In the genomic region with DNA sequence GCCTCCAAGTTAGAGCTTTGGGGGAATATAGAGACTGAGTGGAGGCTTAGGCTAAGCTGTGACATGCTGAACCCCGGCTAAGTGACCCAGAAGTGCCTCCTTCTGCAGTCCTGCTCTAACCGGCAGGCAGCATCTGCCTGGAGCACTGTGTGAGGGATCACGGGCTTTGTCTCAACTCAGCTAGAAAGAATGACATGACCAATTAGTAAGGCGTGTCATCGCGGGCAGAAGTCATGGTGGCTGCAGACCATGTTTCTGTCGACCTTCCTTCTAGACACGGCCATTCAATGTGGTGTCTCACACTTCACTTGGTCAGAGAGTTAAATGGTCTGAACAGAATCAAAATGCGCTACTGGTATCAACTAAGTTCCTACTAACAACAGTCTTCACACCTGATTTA, we compare ENCODE assay signal across 20 cellular contexts. TPM values are rescaled to one million over a fixed set of nuclear protein-coding genes. Genes with fewer than 3 reads are reported as not detected.
DNase-seq lines count a peak whose midpoint lies in the region; ATAC-seq and TF ChIP-seq lines count a peak whose summit lies in the region.
"Had no signal": no experiment of that assay in that cellular context is flagged by ENCODE, and none has a peak within 500 bp of the region (broad histone marks: within the 10 kb centered on the region; RNA-seq: fewer than 3 reads in every experiment).

No MANE protein-coding gene starts in this region.

- H3K9me1 ChIP-seq in IMR-90 (ENCODE audit: insufficient read depth, low read length) = peaks cover 15% of the 10 kb centered on the region

- H3K27me3 ChIP-seq in IMR-90 (ENCODE audit: control insufficient read depth, insufficient read depth, low read length) (no peaks in the 10 kb centered on the region), muscle layer of colon (ENCODE audit: control insufficient read depth in 1 of 2, insufficient read depth in 2 of 2, low read length in 2 of 2) (no peaks in the 10 kb centered on the region), stomach smooth muscle (ENCODE audit: control insufficient read depth in 1 of 2, insufficient read depth in 2 of 2, low read length in 2 of 2) (no peaks in the 10 kb centered on the region), uterus (no peaks in the 10 kb centered on the region)

- BruUV-seq in IMR-90 (replicated peaks; lab: Mats Ljungman, UMichigan) = no TSS peak

- H2AFZ ChIP-seq in IMR-90 (replicated peaks; ENCODE audit: low read length, poor library complexity) = no peak overlapping the region

- no peak overlapping the region for H3K4me3 ChIP-seq in IMR-90 (ENCODE audit: insufficient read depth, low read depth, low read length)
- H3K4me3 ChIP-seq in choroid plexus epithelial cell (ENCODE audit: low read depth, low read length) = no peak overlapping the region
- no peak overlapping the region for H3K4me3 ChIP-seq in muscle layer of colon (ENCODE audit: low read depth in 1 of 2, low read length in 2 of 2)
- peak overlapping the region; percentile 35 to 45 for H3K4me3 ChIP-seq in stomach smooth muscle (ENCODE audit: low read length in 2 of 2)
- no peak overlapping the region for H3K4me3 ChIP-seq in uterus
- H3K4me3 ChIP-seq: A549 had no signal

- H3K4ac ChIP-seq in IMR-90 (ENCODE audit: low read depth, low read length) = no peak overlapping the region; the same call in 1 of the 2 replicates

- TF ChIP-seq RAD21 in IMR-90 (IDR thresholded peaks at IDR 0.05; ENCODE audit: low read length) = no peak

- dilution Hi-C loops in IMR-90 (cut with HindIII; ENCODE audit: low sequenced_read_pairs, unreplicated experiment) = no loop called here

- H3K27ac ChIP-seq in IMR-90 (ENCODE audit: insufficient read depth, low read length) = no peak overlapping the region
- H3K27ac ChIP-seq in muscle layer of colon (ENCODE audit: low read depth, low read length) = peak overlapping the region; percentile 34
- peak overlapping the region; percentile 58 for H3K27ac ChIP-seq in stomach smooth muscle (ENCODE audit: low read length)
- no peak overlapping the region for H3K27ac ChIP-seq in uterus
- H3K27ac ChIP-seq: A549 had no signal

- intact Hi-C loops in IMR-90 (cut with micrococcal nuclease) = loop anchor here (10.0 kb wide), 1 partner anchor 163 kb away; no protein-coding TSS in a partner anchor
- intact Hi-C loops in uterus (cut with DNase I; ENCODE audit: low total_unique reads) = no loop called here

- in situ Hi-C loops in IMR-90 (cut with MboI; ENCODE audit: low sequenced_read_pairs) = no loop called here

- H3K79me1 ChIP-seq in IMR-90 (ENCODE audit: low read depth in 1 of 2, low read length in 2 of 2) = peaks cover 17 to 44% of the 10 kb centered on the region in 2 experiments

- H3K36me3 ChIP-seq in IMR-90 (ENCODE audit: control insufficient read depth, insufficient read depth, low read length) (peaks cover 6% of the 10 kb centered on the region), muscle layer of colon (ENCODE audit: insufficient read depth, low read length) (peaks cover 6% of the 10 kb centered on the region), stomach smooth muscle (ENCODE audit: control insufficient read depth in 2 of 2, insufficient read depth in 2 of 2, low read length in 2 of 2) (peaks cover 2 to 10% of the 10 kb centered on the region in 2 donors), uterus (no peaks in the 10 kb centered on the region)

- TF ChIP-seq POLR2A in IMR-90 (IDR thresholded peaks at IDR 0.05; ENCODE audit: low read depth, low read length) = no peak
- TF ChIP-seq POLR2A in uterus (IDR thresholded peaks at IDR 0.05) = no peak

- H3K23ac ChIP-seq in IMR-90 (ENCODE audit: low read depth, low read length) = 0 out of 2 replicates have a peak overlapping the region, but pooled peaks have one; percentile 26

- H2BK20ac ChIP-seq in IMR-90 (ENCODE audit: low read depth, low read length) = no peak overlapping the region

- H4K91ac ChIP-seq in IMR-90 (ENCODE audit: insufficient read depth, low read depth, low read length) = no peak overlapping the region; the same call in 1 of the 2 replicates

- no peaks in the 10 kb centered on the region for H3K9me3 ChIP-seq in IMR-90 (ENCODE audit: control insufficient read depth, insufficient read depth, low read length)
- H3K9me3 ChIP-seq in muscle layer of colon (ENCODE audit: low read length) = no peaks in the 10 kb centered on the region
- H3K9me3 ChIP-seq in stomach smooth muscle (ENCODE audit: control insufficient read depth in 2 of 2, low read length in 2 of 2) = no peaks in the 10 kb centered on the region
- H3K9me3 ChIP-seq in uterus = no peaks in the 10 kb centered on the region
- H3K9me3 ChIP-seq: A549 had no signal

- CTCF ChIA-PET in IMR-90 (lab: Yijun Ruan, JAX) = no interaction called here

- no peak overlapping the region for H4K8ac ChIP-seq in IMR-90 (ENCODE audit: low read depth in 2 of 2, low read length in 2 of 2)

- H2BK15ac ChIP-seq in IMR-90 (ENCODE audit: low read depth, low read length) = no peak overlapping the region

- 87% methylated on average over 5 of the region's 9 CpGs; no CpG with 5 or more reads in 1 of the 2 experiments for WGBS in IMR-90 (ENCODE audit: extremely low coverage in 2 of 2, insufficient read length in 1 of 2), 2 experiments

- ATAC-seq in IMR-90 (ENCODE audit: low read depth) = no peak
- ATAC-seq: A549, Panc1 had no signal

- no peak overlapping the region for H3K56ac ChIP-seq in IMR-90 (ENCODE audit: extremely low read depth, insufficient read depth, low read length)

- no peak overlapping the region for H2AK9ac ChIP-seq in IMR-90 (replicated peaks; ENCODE audit: low read depth, low read length, poor library complexity)

- H4K20me1 ChIP-seq in IMR-90 (ENCODE audit: insufficient read depth, low read length) = no peaks in the 10 kb centered on the region

- no peak overlapping the region for H2BK5ac ChIP-seq in IMR-90 (ENCODE audit: low read depth, low read length, poor library complexity, severe bottlenecking)

- no peak overlapping the region for H2BK120ac ChIP-seq in IMR-90 (ENCODE audit: low read depth, low read length)

- DNase-seq in IMR-90 (no peak), choroid plexus epithelial cell (ENCODE audit: low read depth) (peak; percentile 23), SK-N-DZ (ENCODE audit: low spot score) (no peak), uterus (no peak)
- no peak for DNase-seq in stimulated activated CD4-positive, alpha-beta T cell treated with anti-CD3 and anti-CD28 coated beads, Interleukin-2, amount 100 ng/mL, for 24 hours
- DNase-seq: DMS53; EL; GF-D8; Kasumi-1; NCI-H1694; NCI-H2081; NCI-H2171; NCI-H345; NCI-H524; NCI-H774; NK-92 treated with Interleukin-12 subunit alpha and Interleukin-12 subunit beta, amount 100 ng/mL, for 24 hours had no signal

- TF ChIP-seq CTCF in IMR-90 (conservative IDR thresholded peaks at IDR 0.05; ENCODE audit: low read depth, low read length) (no peak), choroid plexus epithelial cell (conservative IDR thresholded peaks at IDR 0.05; ENCODE audit: low read depth, low read length) (no peak), uterus (IDR thresholded peaks at IDR 0.05) (no peak)

- no peaks in the 10 kb centered on the region for H3K4me1 ChIP-seq in IMR-90 (ENCODE audit: control insufficient read depth, insufficient read depth, low read length)
- H3K4me1 ChIP-seq in muscle layer of colon (ENCODE audit: insufficient read depth, low read length) = peaks cover under 1% of the 10 kb centered on the region
- peaks cover 17% of the 10 kb centered on the region for H3K4me1 ChIP-seq in stomach smooth muscle (ENCODE audit: control insufficient read depth, insufficient read depth, low read length)
- H3K4me1 ChIP-seq in uterus = no peaks in the 10 kb centered on the region

- H4K5ac ChIP-seq in IMR-90 (ENCODE audit: low read depth, low read length) = no peak overlapping the region

- no peak overlapping the region for H3K18ac ChIP-seq in IMR-90 (ENCODE audit: low read depth, low read length)

- POLR2A ChIA-PET in IMR-90 (lab: Charles Lee; ENCODE audit: unreplicated experiment) = no interaction called here

- no peak overlapping the region for H3K4me2 ChIP-seq in IMR-90 (ENCODE audit: low read depth, low read length)
- H3K4me2 ChIP-seq: A549 had no signal

- no peak overlapping the region for H3K14ac ChIP-seq in IMR-90 (replicated peaks; ENCODE audit: low read depth, low read length)

- no peak overlapping the region for H3K9ac ChIP-seq in IMR-90 (ENCODE audit: low read depth, low read length)
- no peak overlapping the region for H3K9ac ChIP-seq in muscle layer of colon (ENCODE audit: low read length)
- H3K9ac ChIP-seq in stomach smooth muscle (ENCODE audit: low read length in 2 of 2) = peak overlapping the region in 1 of 2 donors; percentile 43

- no peak overlapping the region for H2AK5ac ChIP-seq in IMR-90 (ENCODE audit: low read depth, low read length)

TF ChIP-seq in IMR-90, 13 proteins besides CTCF, POLR2A, EP300 and RAD21:
- TF ChIP-seq MAZ (IDR thresholded peaks at IDR 0.05; ENCODE audit: borderline replicate concordance, low read depth, low read length) = no peak
- no peak for TF ChIP-seq NFE2L2 (IDR thresholded peaks at IDR 0.05; ENCODE audit: low read depth, low read length)

RNA-seq across cellular contexts. Expression of gene HUS1B, which starts 35.0 kb away (rescaled TPM):
- total RNA-seq in IMR-90 (2012; rRNA removed) = 0.36 and 0.56 TPM in 2 replicates
- 0.39 and 0.59 TPM in 2 replicates for polyA plus RNA-seq in IMR-90 (2012; rRNA removed)
- polyA plus RNA-seq in IMR-90 (2012; cell fraction: cytosol; rRNA removed) = 0.29 and 0.60 TPM in 2 replicates
- polyA plus RNA-seq in IMR-90 (2012; cell fraction: nucleus; rRNA removed; ENCODE audit: low replicate concordance) = 0.79 and 1.5 TPM in 2 replicates
- 0.26 and 0.82 TPM in 2 replicates for polyA plus RNA-seq in SK-N-DZ (2014; cell fraction: cytosol; rRNA removed)
- polyA plus RNA-seq in SK-N-DZ (2014; cell fraction: nucleus; rRNA removed) = 1.9 TPM in 1 of 2 replicates, not detected in the other
- 1 to 10 TPM in 3 of 4 donors, not detected in 1; 1.5 to 2.8 (median 2.8) TPM for total RNA-seq in uterus

Comparison
In these comparisons a context has a peak if more than half of its experiments do, and no peak if none do; other contexts are left out.
1. H3K27ac ChIP-seq: peak in muscle layer of colon (single experiment) and stomach smooth muscle (single experiment); none in IMR-90 (single experiment) and uterus (0 of 2).
2. H3K4me3 ChIP-seq: peak in stomach smooth muscle (2 of 2); none in IMR-90 (single experiment), choroid plexus epithelial cell (single experiment), muscle layer of colon (0 of 2) and uterus (0 of 2).